9 cellular contexts compared by ENCODE assay signal in genomic region chr14:69619007-69619406, GRCh38. TPM values are rescaled to one million over a fixed set of nuclear protein-coding genes. Genes with fewer than 3 reads are reported as not detected.
DNase-seq lines count a peak whose midpoint lies in the region; ATAC-seq and TF ChIP-seq lines count a peak whose summit lies in the region.
"Had no signal": no experiment of that assay in that cellular context is flagged by ENCODE, and none has a peak within 500 bp of the region (broad histone marks: within the 10 kb centered on the region; RNA-seq: fewer than 3 reads in every experiment).

No MANE protein-coding gene starts in this region.

- ATAC-seq in upper lobe of right lung, result no peak
- ATAC-seq in GM18519 (IDR thresholded peaks at IDR 0.05; ENCODE audit: low FRiP score, unreplicated experiment), result no peak
- no peak for ATAC-seq in GM21576 (IDR thresholded peaks at IDR 0.05; ENCODE audit: unreplicated experiment)

- peak overlapping the region; percentile 91 for H3K27ac Mint-ChIP-seq in activated naive CD4-positive, alpha-beta T cell treated with anti-CD3 and anti-CD28 coated beads for 36 hours
- H3K27ac Mint-ChIP-seq in activated T-helper 2 cell treated with anti-CD3 and anti-CD28 coated beads, Interferon-gamma antibody, Interleukin-2, Interleukin-4, amounts not matched to agents 10 μg/mL and 5 μg/mL and 100 μg/mL, durations not matched to agents 14 hours and 24 hours and 36 hours, result peak overlapping the region; percentile 86
- H3K27ac Mint-ChIP-seq in immature natural killer cell, result peak overlapping the region; percentile 36 to 100 (median 74)

- peaks cover 31% of the 10 kb centered on the region for H3K36me3 Mint-ChIP-seq in activated naive CD4-positive, alpha-beta T cell treated with anti-CD3 and anti-CD28 coated beads for 36 hours (ENCODE audit: low read depth)
- peaks cover 48% of the 10 kb centered on the region for H3K36me3 Mint-ChIP-seq in activated T-helper 2 cell treated with anti-CD3 and anti-CD28 coated beads, Interferon-gamma antibody, Interleukin-2, Interleukin-4, amounts not matched to agents 10 μg/mL and 5 μg/mL and 100 μg/mL, durations not matched to agents 14 hours and 24 hours and 36 hours (ENCODE audit: low read depth)
- no peaks in the 10 kb centered on the region for H3K36me3 Mint-ChIP-seq in immature natural killer cell

- H3K4me1 ChIP-seq in upper lobe of right lung, result peaks cover 92% of the 10 kb centered on the region

- peak overlapping the region; percentile 25 for H3K27ac ChIP-seq in upper lobe of right lung

- no peak for TF ChIP-seq CTCF in upper lobe of right lung (IDR thresholded peaks at IDR 0.05)

- H3K27me3 Mint-ChIP-seq in activated naive CD4-positive, alpha-beta T cell treated with anti-CD3 and anti-CD28 coated beads for 36 hours (ENCODE audit: low read depth), result no peaks in the 10 kb centered on the region
- H3K27me3 Mint-ChIP-seq in activated T-helper 2 cell treated with anti-CD3 and anti-CD28 coated beads, Interferon-gamma antibody, Interleukin-2, Interleukin-4, amounts not matched to agents 10 μg/mL and 5 μg/mL and 100 μg/mL, durations not matched to agents 14 hours and 24 hours and 36 hours (ENCODE audit: low read depth), result no peaks in the 10 kb centered on the region
- peaks cover under 1 to 6% (median 2%) of the 10 kb centered on the region in 3 donors for H3K27me3 Mint-ChIP-seq in immature natural killer cell (ENCODE audit: low read depth in 3 of 3)

- H3K36me3 ChIP-seq in upper lobe of right lung, result no peaks in the 10 kb centered on the region

- no peaks in the 10 kb centered on the region for H3K27me3 ChIP-seq in upper lobe of right lung

- CTCF ChIA-PET in activated naive CD4-positive, alpha-beta T cell treated with anti-CD3 and anti-CD28 coated beads for 36 hours (lab: Charles Lee), result no interaction called here

- no peaks in the 10 kb centered on the region for H3K9me3 ChIP-seq in upper lobe of right lung

- no peaks in the 10 kb centered on the region for H3K9me3 Mint-ChIP-seq in activated naive CD4-positive, alpha-beta T cell treated with anti-CD3 and anti-CD28 coated beads for 36 hours
- no peaks in the 10 kb centered on the region for H3K9me3 Mint-ChIP-seq in activated T-helper 2 cell treated with anti-CD3 and anti-CD28 coated beads, Interferon-gamma antibody, Interleukin-2, Interleukin-4, amounts not matched to agents 10 μg/mL and 5 μg/mL and 100 μg/mL, durations not matched to agents 14 hours and 24 hours and 36 hours
- H3K9me3 Mint-ChIP-seq in immature natural killer cell, result no peaks in the 10 kb centered on the region

- H3K4me1 Mint-ChIP-seq in activated naive CD4-positive, alpha-beta T cell treated with anti-CD3 and anti-CD28 coated beads for 36 hours (ENCODE audit: low read depth), result peaks cover 95% of the 10 kb centered on the region
- peaks cover 86% of the 10 kb centered on the region for H3K4me1 Mint-ChIP-seq in activated T-helper 2 cell treated with anti-CD3 and anti-CD28 coated beads, Interferon-gamma antibody, Interleukin-2, Interleukin-4, amounts not matched to agents 10 μg/mL and 5 μg/mL and 100 μg/mL, durations not matched to agents 14 hours and 24 hours and 36 hours (ENCODE audit: low read depth)
- H3K4me1 Mint-ChIP-seq in immature natural killer cell, result peaks cover 96 to 100% of the 10 kb centered on the region in 2 donors

- no peak overlapping the region for H3K4me3 ChIP-seq in upper lobe of right lung

- no peak for DNase-seq in activated naive CD4-positive, alpha-beta T cell treated with anti-CD3 and anti-CD28 coated beads for 36 hours
- no peak for DNase-seq in activated naive CD4-positive, alpha-beta T cell treated with Interleukin-2 at 50 U/mL for 16 hours
- DNase-seq in activated T-helper 2 cell treated with anti-CD3 and anti-CD28 coated beads, Interferon-gamma antibody, Interleukin-2, Interleukin-4, amounts not matched to agents 10 μg/mL and 5 μg/mL and 100 μg/mL, durations not matched to agents 14 hours and 24 hours and 36 hours (ENCODE audit: low spot score), result no peak
- DNase-seq in immature natural killer cell (no peak), upper lobe of right lung (no peak), NCI-H2081 treated with DMSO at 0.1 percent for 48 hours (lab: John Stamatoyannopoulos, UW) (no peak)
- DNase-seq: NCI-H748 treated with DMSO at 0.1 percent for 48 hours had no signal

- H3K4me3 Mint-ChIP-seq in activated naive CD4-positive, alpha-beta T cell treated with anti-CD3 and anti-CD28 coated beads for 36 hours, result peak overlapping the region; percentile 41
- H3K4me3 Mint-ChIP-seq in activated T-helper 2 cell treated with anti-CD3 and anti-CD28 coated beads, Interferon-gamma antibody, Interleukin-2, Interleukin-4, amounts not matched to agents 10 μg/mL and 5 μg/mL and 100 μg/mL, durations not matched to agents 14 hours and 24 hours and 36 hours (ENCODE audit: low read depth), result peak overlapping the region; percentile 56
- peak overlapping the region; percentile 12 to 58 (median 25) for H3K4me3 Mint-ChIP-seq in immature natural killer cell

- intact Hi-C loops in activated naive CD4-positive, alpha-beta T cell treated with anti-CD3 and anti-CD28 coated beads for 36 hours (cut with micrococcal nuclease), result loop anchor here (1.0 to 10.0 kb wide), 3 partner anchors 19 to 1036 kb away; no protein-coding TSS in a partner anchor
- intact Hi-C loops in activated T-helper 2 cell treated with anti-CD3 and anti-CD28 coated beads, Interferon-gamma antibody, Interleukin-2, Interleukin-4, amounts not matched to agents 10 μg/mL and 5 μg/mL and 100 μg/mL, durations not matched to agents 14 hours and 24 hours and 36 hours (cut with micrococcal nuclease), result loop anchor here (2.0 to 10.0 kb wide), 2 partner anchors 66 to 644 kb away; partner anchors contain the start of gene ACTN1
- intact Hi-C loops in upper lobe of right lung (cut with DNase I), result loop anchor here (10.0 kb wide), 1 partner anchor 86 kb away; no protein-coding TSS in a partner anchor

RNA-seq across cellular contexts. Expression of gene SUSD6, which starts 7.6 kb away (rescaled TPM):
- total RNA-seq in activated naive CD4-positive, alpha-beta T cell treated with anti-CD3 and anti-CD28 coated beads for 36 hours, result 10 to 100 TPM; 66.6 to 69.7 TPM
- total RNA-seq in activated T-helper 2 cell treated with anti-CD3 and anti-CD28 coated beads, Interferon-gamma antibody, Interleukin-2, Interleukin-4, amounts not matched to agents 10 μg/mL and 5 μg/mL and 100 μg/mL, durations not matched to agents 14 hours and 24 hours and 36 hours, result 46.6 and 46.7 TPM in 2 replicates
- 10 to 100 TPM; 13.0 to 24.1 (median 15.5) TPM for polyA plus RNA-seq in immature natural killer cell
- 87.5 TPM for total RNA-seq in upper lobe of right lung

RNA-seq across cellular contexts. Expression of gene CCDC177, which starts 44.3 kb away (rescaled TPM):
- not detected for total RNA-seq in activated naive CD4-positive, alpha-beta T cell treated with anti-CD3 and anti-CD28 coated beads for 36 hours
- 0.05 TPM in 1 of 2 replicates, not detected in the other for total RNA-seq in activated T-helper 2 cell treated with anti-CD3 and anti-CD28 coated beads, Interferon-gamma antibody, Interleukin-2, Interleukin-4, amounts not matched to agents 10 μg/mL and 5 μg/mL and 100 μg/mL, durations not matched to agents 14 hours and 24 hours and 36 hours
- not detected for polyA plus RNA-seq in immature natural killer cell
- total RNA-seq in upper lobe of right lung, result not detected
